ENCODE assay signal across 8 cellular contexts in genomic region chr14:22131749-22132476, GRCh38.
DNase-seq lines count a peak whose midpoint lies in the region; TF ChIP-seq lines count a peak whose summit lies in the region.

No MANE protein-coding gene starts in this region.

- H3F3A ChIP-seq in SU-DHL-6 (ENCODE audit: insufficient read depth) = no peaks in the 10 kb centered on the region

- no peaks in the 10 kb centered on the region for H3K27me3 ChIP-seq in SU-DHL-6 (ENCODE audit: low read length)

- H3K4me3 ChIP-seq in AG09309 (ENCODE audit: control insufficient read depth, low read depth, low read length) (no peak overlapping the region), GM12865 (ENCODE audit: low read depth, low read length) (no peak overlapping the region), SU-DHL-6 (ENCODE audit: insufficient read depth, low read length, poor library complexity, severe bottlenecking) (no peak overlapping the region), fibroblast of villous mesenchyme (ENCODE audit: low read depth, low read length) (no peak overlapping the region)

- no peaks in the 10 kb centered on the region for H3K9me2 ChIP-seq in SU-DHL-6 (replicated peaks; ENCODE audit: insufficient read depth, low read length)

- no peak overlapping the region for H3K4me2 ChIP-seq in SU-DHL-6 (ENCODE audit: low read depth, low read length, poor library complexity, severe bottlenecking)

- no peaks in the 10 kb centered on the region for H4K20me1 ChIP-seq in SU-DHL-6 (ENCODE audit: low read depth, low read length)

- TF ChIP-seq CTCF in AG09309 (IDR thresholded peaks at IDR 0.05; ENCODE audit: control insufficient read depth, insufficient read depth, low read depth, low read length, missing control alignments) (peak; percentile 34), GM12865 (IDR thresholded peaks at IDR 0.05; ENCODE audit: insufficient read depth, low read depth, low read length, missing control alignments) (peak; percentile 55), SU-DHL-6 (IDR thresholded peaks at IDR 0.05; ENCODE audit: insufficient read depth, low read length, poor library complexity, severe bottlenecking) (peak; percentile 57), fibroblast of villous mesenchyme (IDR thresholded peaks at IDR 0.05; ENCODE audit: insufficient read depth, low read depth, low read length) (peak; percentile 47)

- H3K27ac ChIP-seq in SU-DHL-6 (ENCODE audit: low read depth, low read length) (no peak overlapping the region), caudate nucleus (ENCODE audit: low read depth, low read length) (no peak overlapping the region)

- H2AFZ ChIP-seq in SU-DHL-6 (ENCODE audit: low read depth, low read length, severe bottlenecking) = peak overlapping the region; percentile 58

- H3K9me3 ChIP-seq in SU-DHL-6 (ENCODE audit: insufficient read depth, low read length) = no peaks in the 10 kb centered on the region

- DNase-seq in AG09309 (ENCODE audit: low read depth) = no peak
- DNase-seq in GM12865 (ENCODE audit: low read depth) = peak; percentile 46
- DNase-seq in fibroblast of villous mesenchyme (ENCODE audit: low read depth) = no peak
- DNase-seq in NCI-H345 (lab: John Stamatoyannopoulos, UW) = no peak
- DNase-seq in NCI-H774 (lab: John Stamatoyannopoulos, UW) = no peak
- DNase-seq in caudate nucleus (lab: John Stamatoyannopoulos, UW) = no peak
- no peak for DNase-seq in 8988T

- H3K9ac ChIP-seq in SU-DHL-6 (ENCODE audit: low read length) = no peak overlapping the region

- no peaks in the 10 kb centered on the region for H3K36me3 ChIP-seq in SU-DHL-6 (ENCODE audit: low read length)

- H3K79me2 ChIP-seq in SU-DHL-6 (ENCODE audit: insufficient read depth, low read length) = no peaks in the 10 kb centered on the region
